Comparison of ENCODE assay signal across 13 cellular contexts in the genomic region with DNA sequence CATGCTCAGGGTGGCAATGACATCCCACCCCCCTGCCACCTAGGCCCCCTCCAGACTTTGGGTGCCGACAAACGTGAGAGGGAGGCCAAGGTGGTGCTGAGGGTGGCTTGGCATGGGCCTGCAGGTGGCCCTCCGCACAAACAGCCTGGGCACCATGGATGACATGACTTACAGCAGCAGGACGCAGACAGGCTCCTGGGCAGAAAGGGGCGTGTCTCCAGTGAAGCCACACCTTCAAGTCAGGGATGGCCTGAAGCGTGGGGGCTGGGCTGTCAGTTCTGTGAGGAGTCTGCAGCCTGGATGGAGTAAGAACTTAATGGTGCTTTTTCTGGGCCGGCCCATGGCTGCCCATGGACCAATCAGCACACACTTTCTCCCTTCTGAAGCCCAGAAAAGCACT. TPM values are rescaled to one million over a fixed set of nuclear protein-coding genes. Genes with fewer than 3 reads are reported as not detected.
A peak's percentile ranks its signal among the peaks of the same experiment; 100 is the strongest.
DNase-seq lines count a peak whose midpoint lies in the region; ATAC-seq and TF ChIP-seq lines count a peak whose summit lies in the region.
"Had no signal": no experiment of that assay in that cellular context is flagged by ENCODE, and none has a peak within 500 bp of the region (broad histone marks: within the 10 kb centered on the region; RNA-seq: fewer than 3 reads in every experiment).

No MANE protein-coding gene starts in this region.

- CTCF ChIA-PET in A673 (lab: Charles Lee) = no interaction called here
- CTCF ChIA-PET in HEK293 (lab: Yijun Ruan, JAX) = no interaction called here
- CTCF ChIA-PET in mammary epithelial cell (lab: Charles Lee; ENCODE audit: low non-redundant PET) = no interaction called here

- H3K79me2 ChIP-seq in mammary epithelial cell (ENCODE audit: insufficient read depth, low read length) = no peaks in the 10 kb centered on the region

- H3K4me2 ChIP-seq in mammary epithelial cell (ENCODE audit: insufficient read depth, low read depth, low read length) = no peak overlapping the region

- H3K27ac ChIP-seq in A673 (ENCODE audit: low read depth, low read length, poor library complexity, severe bottlenecking) (no peak overlapping the region), HEK293 (ENCODE audit: extremely low read depth, low read depth, low read length) (no peak overlapping the region), mammary epithelial cell (ENCODE audit: insufficient read depth, low read depth, low read length) (no peak overlapping the region)
- H3K27ac ChIP-seq: left lung had no signal

- no TSS peak for BruUV-seq in A673 (replicated peaks; lab: Mats Ljungman, UMichigan)
- no TSS peak for BruUV-seq in mammary epithelial cell (replicated peaks; lab: Mats Ljungman, UMichigan)

- H3K9ac ChIP-seq in mammary epithelial cell (ENCODE audit: insufficient read depth, low read length) = no peak overlapping the region

- ATAC-seq in HG02970 (IDR thresholded peaks at IDR 0.05; ENCODE audit: low FRiP score, unreplicated experiment) (no peak), GM21529 (IDR thresholded peaks at IDR 0.05; ENCODE audit: unreplicated experiment) (no peak)
- ATAC-seq: left lung, PC-3 had no signal

- no peaks in the 10 kb centered on the region for H3K9me3 ChIP-seq in A673 (ENCODE audit: low read depth, low read length, poor library complexity, severe bottlenecking)
- H3K9me3 ChIP-seq in HEK293 (ENCODE audit: control insufficient read depth, insufficient read depth, low read depth, low read length) = no peaks in the 10 kb centered on the region
- H3K9me3 ChIP-seq in mammary epithelial cell (replicated peaks; ENCODE audit: insufficient read depth, low read length) = no peaks in the 10 kb centered on the region
- H3K9me3 ChIP-seq: MG63 had no signal

- H2AFZ ChIP-seq in mammary epithelial cell (ENCODE audit: low read depth, low read length) = peak overlapping the region; percentile 31

- intact Hi-C loops in A673 (cut with micrococcal nuclease; ENCODE audit: unreplicated experiment) = no loop called here
- intact Hi-C loops in mammary epithelial cell (cut with micrococcal nuclease) = no loop called here

- dilution Hi-C loops in mammary epithelial cell (cut with HindIII; ENCODE audit: low sequenced_read_pairs) = loop anchor here (25.0 kb wide), 1 partner anchor 103 kb away; no protein-coding TSS in a partner anchor

- no peak for TF ChIP-seq CTCF in A673 (conservative IDR thresholded peaks at IDR 0.05; ENCODE audit: low read depth, low read length)
- TF ChIP-seq CTCF in HEK293 (tag by site-specific recombination; IDR thresholded peaks at IDR 0.05) = no peak
- TF ChIP-seq CTCF in mammary epithelial cell (conservative IDR thresholded peaks at IDR 0.05 in 1 of 2, IDR thresholded peaks at IDR 0.05 in 1 of 2; ENCODE audit: extremely low read depth in 1 of 2, insufficient read depth in 1 of 2, low read depth in 1 of 2, low read length in 2 of 2) = no peak

- in situ Hi-C loops in mammary epithelial cell (cut with MboI; ENCODE audit: low sequenced_read_pairs in 2 of 2) = loop anchor here in 1 of 2 donors (10.0 kb wide), 1 partner anchor 111 kb away; no protein-coding TSS in a partner anchor

- H4K20me1 ChIP-seq in mammary epithelial cell (ENCODE audit: insufficient read depth, low read length) = no peaks in the 10 kb centered on the region

- DNase-seq in A673 (ENCODE audit: low spot score) (peak; percentile 14), mammary epithelial cell (peak; percentile 6), islet precursor cell (peak; percentile 90), NCI-H1436 (lab: John Stamatoyannopoulos, UW) (no peak)
- DNase-seq in effector CD4-positive, alpha-beta T cell = no peak
- DNase-seq: activated CD4-positive, CD25-positive, alpha-beta regulatory T cell; left lung; MG63; NCI-H2081; PC-3 had no signal

- H3K27me3 ChIP-seq in A673 (replicated peaks; ENCODE audit: insufficient read depth, low read depth, low read length, poor library complexity) (no peaks in the 10 kb centered on the region), mammary epithelial cell (ENCODE audit: insufficient read depth, low read length) (no peaks in the 10 kb centered on the region)
- H3K27me3 ChIP-seq: left lung, MG63 had no signal

- no peak overlapping the region for H3K4me3 ChIP-seq in A673 (ENCODE audit: low read depth, low read length, poor library complexity, severe bottlenecking)
- no peak overlapping the region for H3K4me3 ChIP-seq in HEK293 (ENCODE audit: low read depth, low read length)
- H3K4me3 ChIP-seq in mammary epithelial cell (replicated peaks in 1 of 3; ENCODE audit: insufficient read depth in 1 of 3, low read depth in 2 of 3, low read length in 3 of 3) = no peak overlapping the region
- H3K4me3 ChIP-seq: left lung, MG63 had no signal

- POLR2A ChIA-PET in A673 (lab: Charles Lee; ENCODE audit: low non-redundant PET) = no interaction called here
- POLR2A ChIA-PET in HEK293 (lab: Yijun Ruan, JAX) = no interaction called here

- H3K4me1 ChIP-seq in A673 (ENCODE audit: insufficient read depth, low read length, poor library complexity, severe bottlenecking) (no peaks in the 10 kb centered on the region), HEK293 (ENCODE audit: control insufficient read depth, insufficient read depth, low read length) (no peaks in the 10 kb centered on the region), mammary epithelial cell (ENCODE audit: insufficient read depth, low read length) (no peaks in the 10 kb centered on the region)
- H3K4me1 ChIP-seq: left lung had no signal

- H3K36me3 ChIP-seq in A673 (ENCODE audit: insufficient read depth, low read length, poor library complexity, severe bottlenecking) (peaks cover 3% of the 10 kb centered on the region), HEK293 (ENCODE audit: control insufficient read depth in 2 of 2, insufficient read depth in 1 of 2, low read length in 2 of 2) (peaks cover 1 to 9% of the 10 kb centered on the region in 2 experiments; a peak in 2 of 3 replicates), mammary epithelial cell (ENCODE audit: insufficient read depth, low read length) (peaks cover 2% of the 10 kb centered on the region)

- 12% methylated on average over 3 of the region's 7 CpGs for WGBS in mammary epithelial cell (ENCODE audit: low coverage, missing lambda C conversion rate)

TF ChIP-seq in HEK293, 187 proteins besides CTCF, POLR2A, EP300 and RAD21 (continues in another document):
- TF ChIP-seq ZNF202 (tag by site-specific recombination; IDR thresholded peaks at IDR 0.05; ENCODE audit: borderline replicate concordance) = no peak
- no peak for TF ChIP-seq ZNF404 (tag by site-specific recombination; IDR thresholded peaks at IDR 0.05)
- TF ChIP-seq ZNF48 (tag by site-specific recombination; IDR thresholded peaks at IDR 0.05) = no peak
- no peak for TF ChIP-seq ZNF701 (tag by site-specific recombination; IDR thresholded peaks at IDR 0.05)
- no peak for TF ChIP-seq ZNF223 (tag by site-specific recombination; IDR thresholded peaks at IDR 0.05)
- TF ChIP-seq GLIS1 (tag by site-specific recombination; IDR thresholded peaks at IDR 0.05) = 0 out of 2 replicates have a peak, but pooled peaks have one; percentile 6
- TF ChIP-seq KLF9 (tag by site-specific recombination; IDR thresholded peaks at IDR 0.05; ENCODE audit: low read depth) = peak; percentile 72
- TF ChIP-seq, protein P1, sequence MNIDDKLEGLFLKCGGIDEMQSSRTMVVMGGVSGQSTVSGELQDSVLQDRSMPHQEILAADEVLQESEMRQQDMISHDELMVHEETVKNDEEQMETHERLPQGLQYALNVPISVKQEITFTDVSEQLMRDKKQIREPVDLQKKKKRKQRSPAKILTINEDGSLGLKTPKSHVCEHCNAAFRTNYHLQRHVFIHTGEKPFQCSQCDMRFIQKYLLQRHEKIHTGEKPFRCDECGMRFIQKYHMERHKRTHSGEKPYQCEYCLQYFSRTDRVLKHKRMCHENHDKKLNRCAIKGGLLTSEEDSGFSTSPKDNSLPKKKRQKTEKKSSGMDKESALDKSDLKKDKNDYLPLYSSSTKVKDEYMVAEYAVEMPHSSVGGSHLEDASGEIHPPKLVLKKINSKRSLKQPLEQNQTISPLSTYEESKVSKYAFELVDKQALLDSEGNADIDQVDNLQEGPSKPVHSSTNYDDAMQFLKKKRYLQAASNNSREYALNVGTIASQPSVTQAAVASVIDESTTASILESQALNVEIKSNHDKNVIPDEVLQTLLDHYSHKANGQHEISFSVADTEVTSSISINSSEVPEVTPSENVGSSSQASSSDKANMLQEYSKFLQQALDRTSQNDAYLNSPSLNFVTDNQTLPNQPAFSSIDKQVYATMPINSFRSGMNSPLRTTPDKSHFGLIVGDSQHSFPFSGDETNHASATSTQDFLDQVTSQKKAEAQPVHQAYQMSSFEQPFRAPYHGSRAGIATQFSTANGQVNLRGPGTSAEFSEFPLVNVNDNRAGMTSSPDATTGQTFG (tag by site-specific recombination; IDR thresholded peaks at IDR 0.05; ENCODE audit: borderline replicate concordance) = no peak
- TF ChIP-seq ZNF157 (tag by site-specific recombination; IDR thresholded peaks at IDR 0.05) = no peak
- TF ChIP-seq MEIS1 (CRISPR knock-in tag; IDR thresholded peaks at IDR 0.05; ENCODE audit: borderline replicate concordance) = no peak
- no peak for TF ChIP-seq ZNF785 (tag by site-specific recombination; IDR thresholded peaks at IDR 0.05)
- no peak for TF ChIP-seq SP2 (tag by site-specific recombination; IDR thresholded peaks at IDR 0.05)
- TF ChIP-seq ZBTB17 (tag by site-specific recombination; IDR thresholded peaks at IDR 0.05) = peak; percentile 45; the same call in 1 of the 2 replicates
- peak; percentile 62 for TF ChIP-seq ZBTB20 (tag by site-specific recombination; IDR thresholded peaks at IDR 0.05)
- no peak for TF ChIP-seq ZNF354C (tag by site-specific recombination; IDR thresholded peaks at IDR 0.05; ENCODE audit: borderline replicate concordance, low read depth)
- TF ChIP-seq, protein P2, sequence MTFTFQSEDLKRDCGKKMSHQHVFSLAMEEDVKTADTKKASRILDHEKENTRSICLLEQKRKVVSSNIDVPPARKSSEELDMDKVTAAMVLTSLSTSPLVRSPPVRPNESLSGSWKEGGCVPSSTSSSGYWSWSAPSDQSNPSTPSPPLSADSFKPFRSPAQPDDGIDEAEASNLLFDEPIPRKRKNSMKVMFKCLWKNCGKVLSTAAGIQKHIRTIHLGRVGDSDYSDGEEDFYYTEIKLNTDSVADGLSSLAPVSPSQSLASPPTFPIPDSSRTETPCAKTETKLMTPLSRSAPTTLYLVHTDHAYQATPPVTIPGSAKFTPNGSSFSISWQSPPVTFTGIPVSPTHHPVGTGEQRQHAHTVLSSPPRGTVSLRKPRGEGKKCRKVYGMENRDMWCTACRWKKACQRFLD (tag by site-specific recombination; IDR thresholded peaks at IDR 0.05) = no peak
- TF ChIP-seq ZNF660 (tag by site-specific recombination; IDR thresholded peaks at IDR 0.05) = no peak
- TF ChIP-seq ZNF585B (tag by site-specific recombination; IDR thresholded peaks at IDR 0.05) = no peak

RNA-seq across cellular contexts. Expression of gene POMP, which starts 25.3 kb away (rescaled TPM):
- total RNA-seq in A673 (2021) (150 and 185 TPM in 2 replicates), mammary epithelial cell (10 to 100 TPM; 59.8 to 89.3 TPM)
- 63.2 TPM for polyA plus RNA-seq in mammary epithelial cell
- polyA minus RNA-seq in mammary epithelial cell = 32.2 TPM

RNA-seq across cellular contexts. Expression of gene SLC46A3, which starts 34.5 kb away (rescaled TPM):
- total RNA-seq in A673 (2021) (2.3 and 3.0 TPM in 2 replicates), mammary epithelial cell (1 to 10 TPM; 1.9 to 5.5 TPM)
- polyA plus RNA-seq in mammary epithelial cell = 3.5 TPM
- not detected for polyA minus RNA-seq in mammary epithelial cell

Comparison
In these comparisons a context has a peak if more than half of its experiments do, and no peak if none do; other contexts are left out.
1. DNase-seq: peak in A673 (single experiment), mammary epithelial cell (single experiment) and islet precursor cell (single experiment); none in effector CD4-positive, alpha-beta T cell (single experiment) and NCI-H1436 (single experiment).